8 cellular contexts compared by ENCODE assay signal in the genomic region with DNA sequence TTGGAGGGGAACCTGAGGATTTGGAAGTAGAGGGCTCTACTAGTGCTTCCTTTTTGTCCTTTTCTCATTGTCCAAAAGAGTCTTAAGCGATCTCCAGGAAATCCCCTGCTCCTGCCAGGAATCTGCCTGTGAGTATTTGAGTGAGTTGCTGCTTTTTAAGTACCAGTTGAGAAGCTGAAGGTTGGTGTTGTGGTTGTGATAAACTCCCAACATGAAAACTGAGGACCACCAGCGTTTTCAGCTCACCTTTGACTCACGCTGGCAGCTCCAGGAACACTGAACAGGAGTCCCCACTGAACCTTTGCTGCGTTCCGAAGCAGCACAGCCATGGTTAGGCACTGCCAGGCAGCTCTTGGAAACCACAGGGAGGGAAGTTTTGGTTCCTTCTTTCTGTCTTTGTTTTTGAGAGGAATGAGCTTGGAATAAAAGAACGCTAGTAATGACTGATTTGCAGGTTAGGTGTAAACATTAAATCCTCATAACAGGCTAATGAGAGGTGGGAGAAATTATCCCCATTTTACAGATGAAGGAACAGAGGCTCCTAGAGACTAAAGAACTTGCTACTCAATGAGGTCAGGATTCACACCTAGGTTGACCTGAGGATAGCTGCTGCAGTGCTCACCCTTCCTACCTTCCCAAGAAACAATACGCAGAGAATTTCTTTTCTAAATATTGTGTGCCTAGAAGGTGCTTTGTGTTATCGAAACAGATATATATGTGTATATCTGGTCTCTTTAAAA.
DNase-seq lines count a peak whose midpoint lies in the region; FAIRE-seq and TF ChIP-seq lines count a peak whose summit lies in the region.

No MANE protein-coding gene starts in this region.

- DNase-seq in COLO829 (ENCODE audit: low spot score) (peak; percentile 33), RCC 7860 (ENCODE audit: low spot score) (peak; percentile 53), fibroblast of lung (ENCODE audit: low read depth in 2 of 2) (peak; percentile 26 to 65), trophoblast cell (no peak), NCI-H69 (lab: John Stamatoyannopoulos, UW) (no peak), HT-29 (ENCODE audit: low spot score) (no peak), NCI-H2196 treated with DMSO at 0.1 percent for 48 hours (lab: John Stamatoyannopoulos, UW; ENCODE audit: unreplicated experiment) (no peak)
- DNase-seq in activated effector memory CD4-positive, alpha-beta T cell treated with Interleukin-2 at 50 U/mL for 16 hours = no peak

- peaks cover 6% of the 10 kb centered on the region for H3K79me1 ChIP-seq in trophoblast cell (ENCODE audit: low read length)

- peak overlapping the region; percentile 84 for H2AK5ac ChIP-seq in trophoblast cell (ENCODE audit: low read length)

- H2BK120ac ChIP-seq in trophoblast cell (ENCODE audit: insufficient read depth, low read length, poor library complexity) = no peak overlapping the region

- H3K9ac ChIP-seq in fibroblast of lung (ENCODE audit: insufficient read depth, low read length) = no peak overlapping the region
- no peak overlapping the region for H3K9ac ChIP-seq in trophoblast cell (ENCODE audit: low read length)

- H3K27ac ChIP-seq in fibroblast of lung (ENCODE audit: insufficient read depth, low read length) = peak overlapping the region; percentile 50
- H3K27ac ChIP-seq in trophoblast cell (ENCODE audit: low read depth, low read length) = no peak overlapping the region

- H3K36me3 ChIP-seq in fibroblast of lung (ENCODE audit: control insufficient read depth, insufficient read depth, low read length) (no peaks in the 10 kb centered on the region), trophoblast cell (ENCODE audit: control insufficient read depth in 1 of 2, insufficient read depth in 2 of 2, low read length in 2 of 2) (peaks cover 0 to 2% of the 10 kb centered on the region in 2 experiments)

- peak overlapping the region; percentile 43 for H2BK12ac ChIP-seq in trophoblast cell (ENCODE audit: low read length)

- TF ChIP-seq CTCF in fibroblast of lung (conservative IDR thresholded peaks at IDR 0.05 in 1 of 2, IDR thresholded peaks at IDR 0.05 in 1 of 2; ENCODE audit: low read depth in 1 of 2, low read length in 2 of 2) = no peak

- peak overlapping the region; percentile 26 for H4K12ac ChIP-seq in trophoblast cell (ENCODE audit: low read depth, low read length)

- H3K4ac ChIP-seq in trophoblast cell (ENCODE audit: low read depth, low read length) = peak overlapping the region; percentile 81

- no peak overlapping the region for H3K14ac ChIP-seq in trophoblast cell (ENCODE audit: low read length)

- no peak overlapping the region for H2BK5ac ChIP-seq in trophoblast cell (ENCODE audit: low read depth, low read length, poor library complexity)

- H3K79me2 ChIP-seq in fibroblast of lung (ENCODE audit: control insufficient read depth, insufficient read depth, low read length) (peaks cover 23% of the 10 kb centered on the region), trophoblast cell (ENCODE audit: control insufficient read depth, insufficient read depth, low read length, poor library complexity) (peaks cover 11% of the 10 kb centered on the region)

- H2AFZ ChIP-seq in fibroblast of lung (ENCODE audit: low read length) (peak overlapping the region; percentile 61), trophoblast cell (ENCODE audit: insufficient read depth, low read length, poor library complexity) (no peak overlapping the region)

- H4K20me1 ChIP-seq in fibroblast of lung (ENCODE audit: control insufficient read depth, extremely low read depth, insufficient read depth, low read length) = no peaks in the 10 kb centered on the region

- H3K18ac ChIP-seq in trophoblast cell (ENCODE audit: low read length) = peak overlapping the region; percentile 37

- peaks cover 6% of the 10 kb centered on the region for H3K4me1 ChIP-seq in fibroblast of lung (ENCODE audit: control insufficient read depth, extremely low read depth, insufficient read depth, low read length)
- H3K4me1 ChIP-seq in trophoblast cell (ENCODE audit: control insufficient read depth in 1 of 2, insufficient read depth in 2 of 2, low read length in 2 of 2) = peaks cover 10% of the 10 kb centered on the region in 2 experiments

- H4K91ac ChIP-seq in trophoblast cell (ENCODE audit: low read depth, low read length) = no peak overlapping the region

- WGBS in trophoblast cell (ENCODE audit: extremely low coverage, insufficient coverage, insufficient read length) = no CpG with 5 or more reads among the region's 8 CpGs

- no peak overlapping the region for H3K23ac ChIP-seq in trophoblast cell (ENCODE audit: low read length)

- no peaks in the 10 kb centered on the region for H3K9me3 ChIP-seq in fibroblast of lung (ENCODE audit: control insufficient read depth, insufficient read depth, low read depth, low read length)
- H3K9me3 ChIP-seq in trophoblast cell (ENCODE audit: insufficient read depth, low read depth, low read length) = no peaks in the 10 kb centered on the region

- H3K4me2 ChIP-seq in fibroblast of lung (ENCODE audit: extremely low read depth, insufficient read depth, low read length) = peak overlapping the region; percentile 77
- peak overlapping the region; percentile 1 for H3K4me2 ChIP-seq in trophoblast cell (ENCODE audit: low read length)

- H3K27me3 ChIP-seq in fibroblast of lung (ENCODE audit: control insufficient read depth, insufficient read depth, low read length) (no peaks in the 10 kb centered on the region), trophoblast cell (ENCODE audit: insufficient read depth, low read length) (no peaks in the 10 kb centered on the region)

- H4K8ac ChIP-seq in trophoblast cell (ENCODE audit: low read depth, low read length) = peak overlapping the region; percentile 11

- FAIRE-seq in RCC 7860 (lab: Jason Lieb, UNC) = no peak

- H3K4me3 ChIP-seq in fibroblast of lung (replicated peaks in 1 of 4; ENCODE audit: control extremely low read depth in 1 of 4, insufficient read depth in 1 of 4, low read depth in 3 of 4, low read length in 4 of 4) (peak overlapping the region; percentile 21 to 52 (median 45)), trophoblast cell (ENCODE audit: low read depth, low read length) (no peak overlapping the region)

Comparison
In these comparisons a context has a peak if more than half of its experiments do, and no peak if none do; other contexts are left out.
1. DNase-seq: peak in COLO829 (single experiment), RCC 7860 (single experiment) and fibroblast of lung (2 of 2); none in trophoblast cell (0 of 2), NCI-H69 (single experiment), HT-29 (single experiment), activated effector memory CD4-positive, alpha-beta T cell treated with Interleukin-2 at 50 U/mL for 16 hours (single experiment) and NCI-H2196 treated with DMSO at 0.1 percent for 48 hours (single experiment).